Comparison of ENCODE assay signal across 10 cellular contexts in genomic region chr19:2207991-2208860, GRCh38. TPM values are rescaled to one million over a fixed set of nuclear protein-coding genes. Genes with fewer than 3 reads are reported as not detected.
DNase-seq lines count a peak whose midpoint lies in the region; ATAC-seq and TF ChIP-seq lines count a peak whose summit lies in the region.
"Had no signal": no experiment of that assay in that cellular context is flagged by ENCODE, and none has a peak within 500 bp of the region (broad histone marks: within the 10 kb centered on the region; RNA-seq: fewer than 3 reads in every experiment).

No MANE protein-coding gene starts in this region.

- intact Hi-C loops in activated CD4-positive, alpha-beta T cell treated with anti-CD3 and anti-CD28 coated beads, Interleukin-2, amount 10 ng/mL, durations not matched to agents 24 days and 14 days (cut with micrococcal nuclease) = no loop called here
- intact Hi-C loops in testis (cut with DNase I; ENCODE audit: low total_unique reads) = no loop called here

- no peaks in the 10 kb centered on the region for H3K4me1 ChIP-seq in testis

- H3K9me3 ChIP-seq in testis = no peaks in the 10 kb centered on the region

- no peaks in the 10 kb centered on the region for H3K27me3 Mint-ChIP-seq in activated CD4-positive, alpha-beta T cell treated with anti-CD3 and anti-CD28 coated beads, Interleukin-2, amount 10 ng/mL, durations not matched to agents 24 days and 14 days
- H3K27me3 Mint-ChIP-seq in activated CD4-positive, alpha-beta memory T cell treated with anti-CD3 and anti-CD28 coated beads, Interleukin-2, amount 10 ng/mL, durations not matched to agents 7 days and 5 days = no peaks in the 10 kb centered on the region
- H3K27me3 Mint-ChIP-seq: CD4-positive, alpha-beta T cell had no signal

- H3K9me3 Mint-ChIP-seq in activated CD4-positive, alpha-beta T cell treated with anti-CD3 and anti-CD28 coated beads, Interleukin-2, amount 10 ng/mL, durations not matched to agents 24 days and 14 days = no peaks in the 10 kb centered on the region
- H3K9me3 Mint-ChIP-seq in activated CD4-positive, alpha-beta memory T cell treated with anti-CD3 and anti-CD28 coated beads, Interleukin-2, amount 10 ng/mL, durations not matched to agents 7 days and 5 days = no peaks in the 10 kb centered on the region
- H3K9me3 Mint-ChIP-seq: CD4-positive, alpha-beta T cell had no signal

- H3K36me3 Mint-ChIP-seq in activated CD4-positive, alpha-beta T cell treated with anti-CD3 and anti-CD28 coated beads, Interleukin-2, amount 10 ng/mL, durations not matched to agents 24 days and 14 days (ENCODE audit: low read depth) = peaks cover 46% of the 10 kb centered on the region
- H3K36me3 Mint-ChIP-seq in activated CD4-positive, alpha-beta memory T cell treated with anti-CD3 and anti-CD28 coated beads, Interleukin-2, amount 10 ng/mL, durations not matched to agents 7 days and 5 days (ENCODE audit: low read depth) = peaks cover 30% of the 10 kb centered on the region

- peak; percentile 31 for DNase-seq in activated CD4-positive, alpha-beta T cell treated with anti-CD3 and anti-CD28 coated beads for 48 hours
- no peak for DNase-seq in activated CD4-positive, alpha-beta T cell treated with anti-CD3 and anti-CD28 coated beads, Interleukin-2, amount 10 ng/mL, durations not matched to agents 24 days and 14 days
- peak; percentile 47 for DNase-seq in activated CD4-positive, alpha-beta memory T cell treated with anti-CD3 and anti-CD28 coated beads, Interleukin-2, amount 10 ng/mL, durations not matched to agents 7 days and 5 days
- DNase-seq in iPS-NIHi11 (ENCODE audit: low spot score) = peak; percentile 85
- peak; percentile 69 for DNase-seq in testis
- DNase-seq in NCI-H526 treated with DMSO at 0.1 percent for 48 hours (lab: John Stamatoyannopoulos, UW) = no peak
- DNase-seq: NCI-H2107 had no signal

- no peaks in the 10 kb centered on the region for H3K27me3 ChIP-seq in testis

- ATAC-seq in HG03354 (IDR thresholded peaks at IDR 0.05; ENCODE audit: poor library complexity, severe bottlenecking, unreplicated experiment) (no peak), HG03442 (IDR thresholded peaks at IDR 0.05; ENCODE audit: unreplicated experiment) (no peak)

- no peak overlapping the region for H3K4me3 ChIP-seq in testis

- H3K4me3 Mint-ChIP-seq in activated CD4-positive, alpha-beta T cell treated with anti-CD3 and anti-CD28 coated beads, Interleukin-2, amount 10 ng/mL, durations not matched to agents 24 days and 14 days = no peak overlapping the region
- H3K4me3 Mint-ChIP-seq in activated CD4-positive, alpha-beta memory T cell treated with anti-CD3 and anti-CD28 coated beads, Interleukin-2, amount 10 ng/mL, durations not matched to agents 7 days and 5 days = no peak overlapping the region
- H3K4me3 Mint-ChIP-seq: CD4-positive, alpha-beta T cell had no signal

- CTCF ChIA-PET in activated CD4-positive, alpha-beta memory T cell treated with anti-CD3 and anti-CD28 coated beads, Interleukin-2, amount 10 ng/mL, durations not matched to agents 7 days and 5 days (lab: Charles Lee) = no interaction called here

- TF ChIP-seq POLR2A in testis (IDR thresholded peaks at IDR 0.05) = no peak

- no peak overlapping the region for H3K27ac Mint-ChIP-seq in activated CD4-positive, alpha-beta T cell treated with anti-CD3 and anti-CD28 coated beads, Interleukin-2, amount 10 ng/mL, durations not matched to agents 24 days and 14 days
- no peak overlapping the region for H3K27ac Mint-ChIP-seq in activated CD4-positive, alpha-beta memory T cell treated with anti-CD3 and anti-CD28 coated beads, Interleukin-2, amount 10 ng/mL, durations not matched to agents 7 days and 5 days
- H3K27ac Mint-ChIP-seq: CD4-positive, alpha-beta T cell had no signal

- no peaks in the 10 kb centered on the region for H3K36me3 ChIP-seq in testis (ENCODE audit: low read depth, missing control alignments)

- no peak for TF ChIP-seq CTCF in testis (IDR thresholded peaks at IDR 0.05)

- no peak overlapping the region for H3K27ac ChIP-seq in testis

- no peaks in the 10 kb centered on the region for H3K4me1 Mint-ChIP-seq in activated CD4-positive, alpha-beta T cell treated with anti-CD3 and anti-CD28 coated beads, Interleukin-2, amount 10 ng/mL, durations not matched to agents 24 days and 14 days
- peaks cover 2% of the 10 kb centered on the region for H3K4me1 Mint-ChIP-seq in activated CD4-positive, alpha-beta memory T cell treated with anti-CD3 and anti-CD28 coated beads, Interleukin-2, amount 10 ng/mL, durations not matched to agents 7 days and 5 days

- POLR2A ChIA-PET in activated CD4-positive, alpha-beta memory T cell treated with anti-CD3 and anti-CD28 coated beads, Interleukin-2, amount 10 ng/mL, durations not matched to agents 7 days and 5 days (lab: Charles Lee) = no interaction called here

- 67 to 79% methylated on average over 19 to 36 of the region's 36 CpGs for WGBS in testis, 2 donors

RNA-seq across cellular contexts. Expression of gene PLEKHJ1, which starts 27.9 kb away (rescaled TPM):
- total RNA-seq in activated CD4-positive, alpha-beta T cell treated with anti-CD3 and anti-CD28 coated beads, Interleukin-2, amount 10 ng/mL, durations not matched to agents 24 days and 14 days = 70.5 and 71.6 TPM in 2 replicates
- total RNA-seq in activated CD4-positive, alpha-beta memory T cell treated with anti-CD3 and anti-CD28 coated beads, Interleukin-2, amount 10 ng/mL, durations not matched to agents 7 days and 5 days = 10 to 100 TPM; 58.3 to 60.4 TPM
- 100 to 1,000 TPM; 126 to 153 TPM for total RNA-seq in testis
- polyA plus RNA-seq in testis (ENCODE audit: insufficient read depth, low read depth, low replicate concordance) = 111 TPM

RNA-seq across cellular contexts. Expression of gene SF3A2, which starts 28.4 kb away (rescaled TPM):
- 159 and 171 TPM in 2 replicates for total RNA-seq in activated CD4-positive, alpha-beta T cell treated with anti-CD3 and anti-CD28 coated beads, Interleukin-2, amount 10 ng/mL, durations not matched to agents 24 days and 14 days
- total RNA-seq in activated CD4-positive, alpha-beta memory T cell treated with anti-CD3 and anti-CD28 coated beads, Interleukin-2, amount 10 ng/mL, durations not matched to agents 7 days and 5 days = 100 to 1,000 TPM; 137 to 145 TPM
- 100 to 1,000 TPM; 102 to 122 TPM for total RNA-seq in testis
- 117 TPM for polyA plus RNA-seq in testis (ENCODE audit: insufficient read depth, low read depth, low replicate concordance)

RNA-seq across cellular contexts. Expression of gene AMH, which starts 40.9 kb away (rescaled TPM):
- total RNA-seq in activated CD4-positive, alpha-beta T cell treated with anti-CD3 and anti-CD28 coated beads, Interleukin-2, amount 10 ng/mL, durations not matched to agents 24 days and 14 days = 4.0 and 5.1 TPM in 2 replicates
- 1 to 10 TPM; 4.6 to 7.6 TPM for total RNA-seq in activated CD4-positive, alpha-beta memory T cell treated with anti-CD3 and anti-CD28 coated beads, Interleukin-2, amount 10 ng/mL, durations not matched to agents 7 days and 5 days
- total RNA-seq in testis = 100 to 1,000 TPM; 180 to 268 TPM
- polyA plus RNA-seq in testis (ENCODE audit: insufficient read depth, low read depth, low replicate concordance) = 50.8 TPM

RNA-seq across cellular contexts. Expression of gene DOT1L, which starts 44.5 kb away (rescaled TPM):
- 127 and 137 TPM in 2 replicates for total RNA-seq in activated CD4-positive, alpha-beta T cell treated with anti-CD3 and anti-CD28 coated beads, Interleukin-2, amount 10 ng/mL, durations not matched to agents 24 days and 14 days
- total RNA-seq in activated CD4-positive, alpha-beta memory T cell treated with anti-CD3 and anti-CD28 coated beads, Interleukin-2, amount 10 ng/mL, durations not matched to agents 7 days and 5 days = 10 to 100 TPM; 55.7 to 57.1 TPM
- 100 to 1,000 TPM; 128 to 147 TPM for total RNA-seq in testis
- polyA plus RNA-seq in testis (ENCODE audit: insufficient read depth, low read depth, low replicate concordance) = 183 TPM

RNA-seq across cellular contexts. Expression of gene JSRP1, which starts 48.0 kb away (rescaled TPM):
- 0.40 and 0.91 TPM in 2 replicates for total RNA-seq in activated CD4-positive, alpha-beta T cell treated with anti-CD3 and anti-CD28 coated beads, Interleukin-2, amount 10 ng/mL, durations not matched to agents 24 days and 14 days
- 1 to 10 TPM in 1 of 2 experiments, under 1 TPM in 1; 0.73 to 1.3 TPM for total RNA-seq in activated CD4-positive, alpha-beta memory T cell treated with anti-CD3 and anti-CD28 coated beads, Interleukin-2, amount 10 ng/mL, durations not matched to agents 7 days and 5 days
- 1 to 10 TPM; 2.2 to 2.6 TPM for total RNA-seq in testis
- polyA plus RNA-seq in testis (ENCODE audit: insufficient read depth, low read depth, low replicate concordance) = 4.6 TPM

Comparison
In these comparisons a context has a peak if more than half of its experiments do, and no peak if none do; other contexts are left out.
1. DNase-seq: peak in activated CD4-positive, alpha-beta T cell treated with anti-CD3 and anti-CD28 coated beads for 48 hours (single experiment), activated CD4-positive, alpha-beta memory T cell treated with anti-CD3 and anti-CD28 coated beads, Interleukin-2, amount 10 ng/mL, durations not matched to agents 7 days and 5 days (single experiment), iPS-NIHi11 (single experiment) and testis (single experiment); none in activated CD4-positive, alpha-beta T cell treated with anti-CD3 and anti-CD28 coated beads, Interleukin-2, amount 10 ng/mL, durations not matched to agents 24 days and 14 days (single experiment) and NCI-H526 treated with DMSO at 0.1 percent for 48 hours (single experiment).
2. RNA of gene AMH, which starts 40.9 kb away (total RNA-seq): 180 to 268 TPM in testis; 4.6 to 7.6 TPM in activated CD4-positive, alpha-beta memory T cell treated with anti-CD3 and anti-CD28 coated beads, Interleukin-2, amount 10 ng/mL, durations not matched to agents 7 days and 5 days and 4.0 to 5.1 TPM in activated CD4-positive, alpha-beta T cell treated with anti-CD3 and anti-CD28 coated beads, Interleukin-2, amount 10 ng/mL, durations not matched to agents 24 days and 14 days; every median in the first group is over 10 times any median in the second.